Comparison of ENCODE assay signal across 8 cellular contexts in genomic region chr17:40314557-40314953, GRCh38. TPM values are rescaled to one million over a fixed set of nuclear protein-coding genes. Genes with fewer than 3 reads are reported as not detected.
DNase-seq lines count a peak whose midpoint lies in the region; ATAC-seq, FAIRE-seq and TF ChIP-seq lines count a peak whose summit lies in the region.

No MANE protein-coding gene starts in this region.

- BruUV-seq in endothelial cell of umbilical vein (replicated peaks; lab: Mats Ljungman, UMichigan), result no TSS peak

- no peak overlapping the region for H2AFZ ChIP-seq in endothelial cell of umbilical vein (ENCODE audit: low read depth, low read length)

- CTCF ChIA-PET in endothelial cell of umbilical vein (lab: Charles Lee), result interaction anchor here (0.8 to 6.9 kb wide), 4 partner anchors 10 to 96 kb away, joined by 4 to 109 read pairs (median 80); no protein-coding TSS in a partner anchor

- H3K4me3 ChIP-seq in endothelial cell of umbilical vein (replicated peaks in 1 of 3; ENCODE audit: insufficient read depth in 1 of 3, low read depth in 1 of 3, low read length in 3 of 3) (no peak overlapping the region), neutrophil (ENCODE audit: low read depth in 1 of 2, low read length in 1 of 2) (peak overlapping the region in 1 of 2 experiments; percentile 24), thoracic aorta (no peak overlapping the region)

- no peaks in the 10 kb centered on the region for H3K9me3 ChIP-seq in endothelial cell of umbilical vein (replicated peaks; ENCODE audit: control insufficient read depth, insufficient read depth, low read length)
- H3K9me3 ChIP-seq in neutrophil, result no peaks in the 10 kb centered on the region
- no peaks in the 10 kb centered on the region for H3K9me3 ChIP-seq in thoracic aorta

- no peaks in the 10 kb centered on the region for H3K36me3 ChIP-seq in endothelial cell of umbilical vein (ENCODE audit: control insufficient read depth in 2 of 2, extremely low read depth in 1 of 2, insufficient read depth in 2 of 2, low read length in 2 of 2)
- no peaks in the 10 kb centered on the region for H3K36me3 ChIP-seq in neutrophil
- no peaks in the 10 kb centered on the region for H3K36me3 ChIP-seq in thoracic aorta

- H3K27ac ChIP-seq in endothelial cell of umbilical vein (ENCODE audit: insufficient read depth, low read depth, low read length), result peak overlapping the region; percentile 22
- H3K27ac ChIP-seq in neutrophil, result peak overlapping the region; percentile 60
- peak overlapping the region; percentile 84 to 91 for H3K27ac ChIP-seq in thoracic aorta

- H3K4me2 ChIP-seq in endothelial cell of umbilical vein (ENCODE audit: insufficient read depth, low read length), result no peak overlapping the region

- dilution Hi-C loops in endothelial cell of umbilical vein (cut with MboI; ENCODE audit: extremely low pct_ligation_motif_present, low sequenced_read_pairs), result no loop called here

- in situ Hi-C loops in GM13977 (cut with MboI; ENCODE audit: low pct_unique_long_range_greater_than_20kb, low sequenced_read_pairs, unreplicated experiment) (no loop called here), KBM-7 (cut with MboI; ENCODE audit: low pct_unique_long_range_greater_than_20kb, low sequenced_read_pairs) (no loop called here)

- H3K27me3 ChIP-seq in endothelial cell of umbilical vein (ENCODE audit: control insufficient read depth in 2 of 2, insufficient read depth in 2 of 2, low read length in 2 of 2), result no peaks in the 10 kb centered on the region
- H3K27me3 ChIP-seq in neutrophil, result no peaks in the 10 kb centered on the region
- H3K27me3 ChIP-seq in thoracic aorta (replicated peaks; ENCODE audit: insufficient read depth), result no peaks in the 10 kb centered on the region

- FAIRE-seq in endothelial cell of umbilical vein (lab: Jason Lieb, UNC), result peak; percentile 100

- TF ChIP-seq POLR2A in endothelial cell of umbilical vein (IDR thresholded peaks at IDR 0.05; ENCODE audit: low read depth, low read length), result no peak

- intact Hi-C loops in endothelial cell of umbilical vein (cut with micrococcal nuclease), result loop anchor here (1.0 kb wide), 3 partner anchors 8 to 41 kb away; no protein-coding TSS in a partner anchor

- peaks cover 14% of the 10 kb centered on the region for H3K79me2 ChIP-seq in endothelial cell of umbilical vein (ENCODE audit: control insufficient read depth, insufficient read depth, low read length)

- peaks cover 61% of the 10 kb centered on the region for H3K4me1 ChIP-seq in endothelial cell of umbilical vein (ENCODE audit: control insufficient read depth, extremely low read depth, insufficient read depth, low read length)
- H3K4me1 ChIP-seq in neutrophil (ENCODE audit: control insufficient read depth in 1 of 2, insufficient read depth in 1 of 2, low read depth in 1 of 2, low read length in 1 of 2), result peaks cover 87 to 91% of the 10 kb centered on the region in 2 experiments
- H3K4me1 ChIP-seq in thoracic aorta (ENCODE audit: control insufficient read depth in 1 of 2, low read depth in 2 of 2), result peaks cover 81 to 91% of the 10 kb centered on the region in 2 donors

- no peak overlapping the region for H3K9ac ChIP-seq in endothelial cell of umbilical vein (replicated peaks; ENCODE audit: extremely low read depth, insufficient read depth, low read length)

- TF ChIP-seq CTCF in GM13977 (IDR thresholded peaks at IDR 0.05; ENCODE audit: extremely low read depth, insufficient read depth, missing control alignments) (no peak), endothelial cell of umbilical vein (IDR thresholded peaks at IDR 0.05; ENCODE audit: extremely low read depth in 1 of 2, insufficient read depth in 1 of 2, low read depth in 1 of 2, low read length in 2 of 2) (no peak), neutrophil (IDR thresholded peaks at IDR 0.05) (peak; percentile 46), thoracic aorta (IDR thresholded peaks at IDR 0.05) (no peak)

- ATAC-seq in thoracic aorta (ENCODE audit: insufficient number of reproducible peaks, low FRiP score, low read depth) (peak; percentile 29), HG02938 (IDR thresholded peaks at IDR 0.05; ENCODE audit: unreplicated experiment) (no peak)

- no peaks in the 10 kb centered on the region for H4K20me1 ChIP-seq in endothelial cell of umbilical vein (replicated peaks; ENCODE audit: control insufficient read depth, extremely low read depth, insufficient read depth, low read length)

- POLR2A ChIA-PET in endothelial cell of umbilical vein (lab: Charles Lee), result interaction anchor here (0.7 kb wide), 1 partner anchor 17 kb away, joined by 3 read pairs; no protein-coding TSS in a partner anchor

- no peaks in the 10 kb centered on the region for H3K9me1 ChIP-seq in endothelial cell of umbilical vein (replicated peaks; ENCODE audit: control insufficient read depth, extremely low read depth, insufficient read depth, low read length)

- DNase-seq in GM13977 (ENCODE audit: low spot score) (peak; percentile 18), NCI-H510A treated with DMSO at 0.1 percent for 48 hours (lab: John Stamatoyannopoulos, UW) (peak; percentile 85), endothelial cell of umbilical vein (ENCODE audit: low read depth, low spot score) (peak; percentile 93), thoracic aorta (ENCODE audit: low spot score) (peak; percentile 97), KBM-7 (no peak)
- peak; percentile 84 for DNase-seq in activated CD8-positive, alpha-beta memory T cell treated with anti-CD3 and anti-CD28 coated beads, Interleukin-2, amount 50 U/mL, for 1 hour (ENCODE audit: extremely low read depth)

TF ChIP-seq in endothelial cell of umbilical vein, 7 proteins besides CTCF, POLR2A, EP300 and RAD21:
- TF ChIP-seq POLR2AphosphoS5 (IDR thresholded peaks at IDR 0.05; ENCODE audit: insufficient read depth, low read depth, low read length), result peak; percentile 98
- TF ChIP-seq FOS (IDR thresholded peaks at IDR 0.05; ENCODE audit: borderline replicate concordance, insufficient read depth, low read length), result peak; percentile 99
- TF ChIP-seq MAX (IDR thresholded peaks at IDR 0.05; ENCODE audit: insufficient read depth, insufficient read length), result no peak
- peak; percentile 91 for TF ChIP-seq MYC (IDR thresholded peaks at IDR 0.05; ENCODE audit: low read depth, low read length)
- TF ChIP-seq GATA2 (IDR thresholded peaks at IDR 0.05; ENCODE audit: insufficient read depth, insufficient read length, low read depth, low read length), result no peak
- no peak for TF ChIP-seq EZH2 (IDR thresholded peaks at IDR 0.05; ENCODE audit: borderline replicate concordance, low read depth, low read length, severe bottlenecking)
- TF ChIP-seq JUN (IDR thresholded peaks at IDR 0.05; ENCODE audit: borderline replicate concordance, insufficient read depth, insufficient read length, low read depth), result peak; percentile 99

RNA-seq across cellular contexts. Expression of gene RARA, which starts 5.6 kb away (rescaled TPM):
- 37.8 and 43.4 TPM in 2 replicates for total RNA-seq in endothelial cell of umbilical vein
- polyA plus RNA-seq in endothelial cell of umbilical vein, result 11.2 and 11.9 TPM in 2 replicates
- 11.3 and 13.6 TPM in 2 replicates for polyA plus RNA-seq in endothelial cell of umbilical vein (2011; cell fraction: cytosol; rRNA removed)
- 9.9 and 12.3 TPM in 2 replicates for polyA plus RNA-seq in endothelial cell of umbilical vein (2011; cell fraction: nucleus; rRNA removed)
- 27.6 and 34.9 TPM in 2 replicates for polyA plus RNA-seq in endothelial cell of umbilical vein (2012)
- 11.6 and 20.5 TPM in 2 replicates for polyA minus RNA-seq in endothelial cell of umbilical vein
- polyA minus RNA-seq in endothelial cell of umbilical vein (2011; cell fraction: cytosol; rRNA and poly(A)+ RNA removed), result 6.7 TPM
- 8.0 and 10.0 TPM in 2 replicates for polyA minus RNA-seq in endothelial cell of umbilical vein (2011; cell fraction: nucleus; rRNA and poly(A)+ RNA removed)
- total RNA-seq in thoracic aorta, result 10 to 100 TPM; 46.8 to 73.4 TPM

RNA-seq across cellular contexts. Expression of gene CDC6, which starts 26.9 kb away (rescaled TPM):
- total RNA-seq in endothelial cell of umbilical vein, result 49.9 and 55.2 TPM in 2 replicates
- 13.4 and 15.5 TPM in 2 replicates for polyA plus RNA-seq in endothelial cell of umbilical vein
- 25.1 and 29.1 TPM in 2 replicates for polyA plus RNA-seq in endothelial cell of umbilical vein (2011; cell fraction: cytosol; rRNA removed)
- 31.9 and 52.5 TPM in 2 replicates for polyA plus RNA-seq in endothelial cell of umbilical vein (2011; cell fraction: nucleus; rRNA removed)
- polyA plus RNA-seq in endothelial cell of umbilical vein (2012), result 18.0 and 33.6 TPM in 2 replicates
- polyA minus RNA-seq in endothelial cell of umbilical vein, result 17.1 and 22.1 TPM in 2 replicates
- 40.0 TPM for polyA minus RNA-seq in endothelial cell of umbilical vein (2011; cell fraction: cytosol; rRNA and poly(A)+ RNA removed)
- polyA minus RNA-seq in endothelial cell of umbilical vein (2011; cell fraction: nucleus; rRNA and poly(A)+ RNA removed), result 31.5 and 42.2 TPM in 2 replicates
- 1 to 10 TPM in 1 of 2 donors, under 1 TPM in 1; 0.71 to 6.8 TPM for total RNA-seq in thoracic aorta

RNA-seq across cellular contexts. Expression of gene GJD3, which starts 50.0 kb away (rescaled TPM):
- total RNA-seq in endothelial cell of umbilical vein (0.39 and 0.40 TPM in 2 replicates), thoracic aorta (1 to 10 TPM in 1 of 2 donors, not detected in 1; 1.5 TPM)
- polyA plus RNA-seq in endothelial cell of umbilical vein, result 0.10 TPM in 1 of 2 replicates, not detected in the other
- polyA plus RNA-seq in endothelial cell of umbilical vein (2011; cell fraction: cytosol; rRNA removed), result not detected in 2 replicates
- not detected in 2 replicates for polyA plus RNA-seq in endothelial cell of umbilical vein (2011; cell fraction: nucleus; rRNA removed)
- not detected in 2 replicates for polyA plus RNA-seq in endothelial cell of umbilical vein (2012)
- not detected in 2 replicates for polyA minus RNA-seq in endothelial cell of umbilical vein
- not detected for polyA minus RNA-seq in endothelial cell of umbilical vein (2011; cell fraction: cytosol; rRNA and poly(A)+ RNA removed)
- polyA minus RNA-seq in endothelial cell of umbilical vein (2011; cell fraction: nucleus; rRNA and poly(A)+ RNA removed), result not detected in 2 replicates

Comparison
In these comparisons a context has a peak if more than half of its experiments do, and no peak if none do; other contexts are left out.
1. H3K27ac ChIP-seq: peak in every context shown above with its lines; median percentile 88 in thoracic aorta; 60 in neutrophil; 22 in endothelial cell of umbilical vein.